9 cellular contexts compared by ENCODE assay signal in the genomic region with DNA sequence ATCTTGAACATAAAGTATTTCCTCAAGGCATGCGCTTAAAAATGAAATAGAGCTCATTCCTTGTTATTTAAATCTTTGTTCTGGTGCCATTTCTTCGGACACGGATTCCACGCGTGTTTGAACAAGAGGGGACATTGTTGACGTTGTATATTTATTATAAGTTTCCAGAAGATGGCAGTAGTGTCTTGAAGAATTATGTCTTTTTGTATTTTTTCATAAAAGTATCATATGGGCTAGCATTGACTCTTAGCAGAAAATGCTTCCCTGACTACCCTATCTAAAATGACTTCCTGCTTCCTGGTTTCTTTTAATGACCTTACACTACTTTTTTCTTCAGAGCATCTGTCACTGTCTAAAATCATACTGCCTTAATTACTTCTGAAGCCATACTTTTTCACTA. TPM values are rescaled to one million over a fixed set of nuclear protein-coding genes. Genes with fewer than 3 reads are reported as not detected.
DNase-seq lines count a peak whose midpoint lies in the region; ATAC-seq and TF ChIP-seq lines count a peak whose summit lies in the region.
"Had no signal": no experiment of that assay in that cellular context is flagged by ENCODE, and none has a peak within 500 bp of the region (broad histone marks: within the 10 kb centered on the region; RNA-seq: fewer than 3 reads in every experiment).

No MANE protein-coding gene starts in this region.

- TF ChIP-seq EP300 in gastroesophageal sphincter (IDR thresholded peaks at IDR 0.05): no peak
- TF ChIP-seq EP300 in upper lobe of left lung (IDR thresholded peaks at IDR 0.05): no peak

- H3K4me1 ChIP-seq in gastroesophageal sphincter (peaks cover 0 to 10% (median 0%) of the 10 kb centered on the region in 3 donors), upper lobe of left lung (peaks cover 0 to 3% (median 0%) of the 10 kb centered on the region in 4 donors)

- no peak for TF ChIP-seq POLR2A in gastroesophageal sphincter (IDR thresholded peaks at IDR 0.05)
- TF ChIP-seq POLR2A in upper lobe of left lung (IDR thresholded peaks at IDR 0.05): no peak

- no peak overlapping the region for H3K4me3 ChIP-seq in gastroesophageal sphincter
- no peak overlapping the region for H3K4me3 ChIP-seq in upper lobe of left lung

- in situ Hi-C loops in ACHN (cut with HindIII; ENCODE audit: low pct_ligation_motif_present, low pct_unique_long_range_greater_than_20kb, low sequenced_read_pairs): no loop called here

- no peak for TF ChIP-seq CTCF in gastroesophageal sphincter (IDR thresholded peaks at IDR 0.05)
- no peak for TF ChIP-seq CTCF in upper lobe of left lung (IDR thresholded peaks at IDR 0.05)

- H3K27ac ChIP-seq in gastroesophageal sphincter (no peak overlapping the region), upper lobe of left lung (no peak overlapping the region)

- H3K36me3 ChIP-seq in gastroesophageal sphincter (peaks cover 3 to 63% of the 10 kb centered on the region in 2 donors), upper lobe of left lung (peaks cover 14 to 66% (median 35%) of the 10 kb centered on the region in 4 donors)

- ATAC-seq in SK-N-SH treated with all-trans-retinoic acid at 6 μM for 48 hours: peak; percentile 55; the same call in 2 of the 3 replicates
- no peak for ATAC-seq in gastroesophageal sphincter
- no peak for ATAC-seq in upper lobe of left lung (ENCODE audit: low FRiP score in 2 of 2)
- no peak for ATAC-seq in HG03354 (IDR thresholded peaks at IDR 0.05; ENCODE audit: poor library complexity, severe bottlenecking, unreplicated experiment)

- H3K27me3 ChIP-seq in gastroesophageal sphincter (no peaks in the 10 kb centered on the region), upper lobe of left lung (no peaks in the 10 kb centered on the region)

- WGBS in gastroesophageal sphincter (ENCODE audit: low coverage in 1 of 2), 2 donors: 46 to 53% methylated on average over 6 of the region's 6 CpGs
- WGBS in upper lobe of left lung, 2 donors: 24 to 33% methylated on average over 6 of the region's 6 CpGs

- H3K9me3 ChIP-seq in gastroesophageal sphincter: no peaks in the 10 kb centered on the region
- H3K9me3 ChIP-seq in upper lobe of left lung: no peaks in the 10 kb centered on the region

- peak; percentile 23 for DNase-seq in ACHN
- peak; percentile 58 for DNase-seq in DMS53 (lab: John Stamatoyannopoulos, UW)
- peak; percentile 3 for DNase-seq in glomerular visceral epithelial cell (ENCODE audit: extremely low spot score)
- no peak for DNase-seq in upper lobe of left lung
- no peak for DNase-seq in EL
- DNase-seq: NCI-H1436 had no signal

TF ChIP-seq in SK-N-SH treated with all-trans-retinoic acid at 6 μM for 48 hours, 23 proteins besides CTCF, POLR2A, EP300 and RAD21:
- TF ChIP-seq RARB (CRISPR knock-in tag; IDR thresholded peaks at IDR 0.05) (no peak), PPARA (CRISPR knock-in tag; IDR thresholded peaks at IDR 0.05; ENCODE audit: borderline replicate concordance) (no peak), ESRRG (CRISPR knock-in tag; IDR thresholded peaks at IDR 0.05) (no peak), CSDC2 (CRISPR knock-in tag; IDR thresholded peaks at IDR 0.05) (no peak), ZNF8 (CRISPR knock-in tag; IDR thresholded peaks at IDR 0.05) (no peak), ARNTL (CRISPR knock-in tag; IDR thresholded peaks at IDR 0.05; ENCODE audit: borderline replicate concordance, low read depth) (no peak), ZFP3 (CRISPR knock-in tag; IDR thresholded peaks at IDR 0.05) (no peak), GLIS3 (CRISPR knock-in tag; IDR thresholded peaks at IDR 0.05) (no peak)
- TF ChIP-seq, protein P1, sequence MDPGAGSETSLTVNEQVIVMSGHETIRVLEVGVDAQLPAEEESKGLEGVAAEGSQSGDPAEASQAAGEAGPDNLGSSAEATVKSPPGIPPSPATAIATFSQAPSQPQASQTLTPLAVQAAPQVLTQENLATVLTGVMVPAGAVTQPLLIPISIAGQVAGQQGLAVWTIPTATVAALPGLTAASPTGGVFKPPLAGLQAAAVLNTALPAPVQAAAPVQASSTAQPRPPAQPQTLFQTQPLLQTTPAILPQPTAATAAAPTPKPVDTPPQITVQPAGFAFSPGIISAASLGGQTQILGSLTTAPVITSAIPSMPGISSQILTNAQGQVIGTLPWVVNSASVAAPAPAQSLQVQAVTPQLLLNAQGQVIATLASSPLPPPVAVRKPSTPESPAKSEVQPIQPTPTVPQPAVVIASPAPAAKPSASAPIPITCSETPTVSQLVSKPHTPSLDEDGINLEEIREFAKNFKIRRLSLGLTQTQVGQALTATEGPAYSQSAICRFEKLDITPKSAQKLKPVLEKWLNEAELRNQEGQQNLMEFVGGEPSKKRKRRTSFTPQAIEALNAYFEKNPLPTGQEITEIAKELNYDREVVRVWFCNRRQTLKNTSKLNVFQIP (CRISPR knock-in tag; IDR thresholded peaks at IDR 0.05; ENCODE audit: borderline replicate concordance, low read depth): no peak
- TF ChIP-seq, protein P2, sequence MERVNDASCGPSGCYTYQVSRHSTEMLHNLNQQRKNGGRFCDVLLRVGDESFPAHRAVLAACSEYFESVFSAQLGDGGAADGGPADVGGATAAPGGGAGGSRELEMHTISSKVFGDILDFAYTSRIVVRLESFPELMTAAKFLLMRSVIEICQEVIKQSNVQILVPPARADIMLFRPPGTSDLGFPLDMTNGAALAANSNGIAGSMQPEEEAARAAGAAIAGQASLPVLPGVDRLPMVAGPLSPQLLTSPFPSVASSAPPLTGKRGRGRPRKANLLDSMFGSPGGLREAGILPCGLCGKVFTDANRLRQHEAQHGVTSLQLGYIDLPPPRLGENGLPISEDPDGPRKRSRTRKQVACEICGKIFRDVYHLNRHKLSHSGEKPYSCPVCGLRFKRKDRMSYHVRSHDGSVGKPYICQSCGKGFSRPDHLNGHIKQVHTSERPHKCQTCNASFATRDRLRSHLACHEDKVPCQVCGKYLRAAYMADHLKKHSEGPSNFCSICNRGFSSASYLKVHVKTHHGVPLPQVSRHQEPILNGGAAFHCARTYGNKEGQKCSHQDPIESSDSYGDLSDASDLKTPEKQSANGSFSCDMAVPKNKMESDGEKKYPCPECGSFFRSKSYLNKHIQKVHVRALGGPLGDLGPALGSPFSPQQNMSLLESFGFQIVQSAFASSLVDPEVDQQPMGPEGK (CRISPR knock-in tag; IDR thresholded peaks at IDR 0.05; ENCODE audit: borderline replicate concordance): no peak
TF ChIP-seq in SK-N-SH treated with all-trans-retinoic acid at 6 μM for 48 hours: peak in this region for 0.

RNA-seq across cellular contexts. Expression of a gene that starts 20.4 kb away (rescaled TPM):
- total RNA-seq in gastroesophageal sphincter (10 to 100 TPM; 22.4 to 58.2 (median 34.0) TPM), upper lobe of left lung (10 to 100 TPM; 23.1 to 56.7 (median 37.8) TPM)

RNA-seq across cellular contexts. Expression of a gene that starts 50.1 kb away (rescaled TPM):
- total RNA-seq in gastroesophageal sphincter (10 to 100 TPM; 10.6 to 19.0 (median 14.0) TPM), upper lobe of left lung (10 to 100 TPM in 5 of 6 donors, 1 to 10 TPM in 1; 8.8 to 39.5 (median 19.1) TPM)

Comparison
In these comparisons a context has a peak if more than half of its experiments do, and no peak if none do; other contexts are left out.
1. DNase-seq: peak in ACHN (single experiment), DMS53 (single experiment) and glomerular visceral epithelial cell (single experiment); none in upper lobe of left lung (0 of 2) and EL (single experiment).